ENCODE assay signal across 9 cellular contexts in genomic region chr1:29688477-29689365, GRCh38.
DNase-seq lines count a peak whose midpoint lies in the region; ATAC-seq and TF ChIP-seq lines count a peak whose summit lies in the region.
"Had no signal": no experiment of that assay in that cellular context is flagged by ENCODE, and none has a peak within 500 bp of the region (broad histone marks: within the 10 kb centered on the region; RNA-seq: fewer than 3 reads in every experiment).

No MANE protein-coding gene starts in this region.

- H3K4me3 ChIP-seq in BE2C (ENCODE audit: low read depth, low read length) = no peak overlapping the region

- H3K4me1 Mint-ChIP-seq in HFFc6 (ENCODE audit: low read depth) = peaks cover 42% of the 10 kb centered on the region

- ATAC-seq in GM21723 (IDR thresholded peaks at IDR 0.05; ENCODE audit: unreplicated experiment) = no peak

- H3K4me3 Mint-ChIP-seq in HFFc6 = peak overlapping the region; percentile 73

- peaks cover 18% of the 10 kb centered on the region for H3K4me1 ChIP-seq in BE2C

- TF ChIP-seq CTCF in HFFc6 (IDR thresholded peaks at IDR 0.05) = no peak
- no peak for TF ChIP-seq CTCF in BE2C (IDR thresholded peaks at IDR 0.05; ENCODE audit: low read depth, low read length)

- peak overlapping the region; percentile 90 for H3K27ac Mint-ChIP-seq in HFFc6

- no peaks in the 10 kb centered on the region for H3K36me3 ChIP-seq in BE2C

- H3K9me3 ChIP-seq in BE2C = no peaks in the 10 kb centered on the region

- H3K36me3 Mint-ChIP-seq in HFFc6 (ENCODE audit: low read depth) = no peaks in the 10 kb centered on the region

- H3K27me3 ChIP-seq in BE2C = no peaks in the 10 kb centered on the region

- peaks cover 3% of the 10 kb centered on the region for H3K27me3 Mint-ChIP-seq in HFFc6 (ENCODE audit: insufficient read depth)

- peak; percentile 88 for DNase-seq in Daoy (ENCODE audit: low read depth)
- DNase-seq in HFFc6 = peak; percentile 76
- peak; percentile 78 for DNase-seq in astrocyte of the hippocampus (ENCODE audit: low read depth, low spot score)
- DNase-seq in mesenteric fat pad (ENCODE audit: low spot score) = peak; percentile 76
- DNase-seq in midbrain (lab: John Stamatoyannopoulos, UW) = no peak
- DNase-seq in BE2C = no peak
- no peak for DNase-seq in NCI-H774 (lab: John Stamatoyannopoulos, UW)
- DNase-seq: MM.1S had no signal

- H3K9me3 Mint-ChIP-seq in HFFc6 = no peaks in the 10 kb centered on the region

Comparison
In these comparisons a context has a peak if more than half of its experiments do, and no peak if none do; other contexts are left out.
1. DNase-seq: peak in Daoy (single experiment), HFFc6 (single experiment), astrocyte of the hippocampus (single experiment) and mesenteric fat pad (single experiment); none in midbrain (single experiment), BE2C (single experiment) and NCI-H774 (single experiment).